In the genomic region with DNA sequence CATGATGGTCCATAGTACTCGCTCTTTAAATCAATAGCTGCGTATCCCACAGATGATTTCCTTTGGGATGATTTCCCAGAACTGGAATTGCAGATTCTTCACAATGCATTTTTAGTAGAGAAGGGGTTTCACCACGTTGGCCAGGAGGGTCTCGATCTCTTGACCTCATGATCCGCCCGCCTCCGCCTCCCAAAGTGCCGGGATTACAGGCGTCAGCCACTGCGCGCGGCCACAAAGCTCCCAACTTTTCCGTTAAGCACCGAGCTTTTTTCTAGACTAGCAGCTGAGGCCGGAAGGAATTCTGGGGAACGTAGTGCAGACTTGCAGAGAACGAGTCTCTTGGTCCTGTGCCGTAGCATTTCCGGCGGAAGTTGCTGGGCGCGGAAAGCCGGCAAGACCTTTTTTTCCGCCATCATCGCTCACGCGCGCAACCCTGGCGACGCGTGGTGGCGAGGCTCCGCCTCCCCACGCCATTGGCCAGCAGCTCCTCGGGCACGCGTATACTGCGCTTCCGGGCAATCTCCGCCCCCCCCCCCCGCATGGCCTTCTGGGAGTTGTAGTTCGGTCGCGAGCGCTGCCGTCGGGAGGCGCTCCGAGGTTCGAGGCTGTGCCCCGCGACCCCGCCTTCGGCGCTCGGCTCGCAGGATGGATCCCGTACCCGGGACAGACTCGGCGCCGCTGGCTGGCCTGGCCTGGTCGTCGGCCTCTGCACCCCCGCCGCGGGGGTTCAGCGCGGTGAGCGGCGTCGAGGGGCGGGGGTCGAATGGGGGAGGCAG, we compare ENCODE assay signal across 8 cellular contexts. TPM values are rescaled to one million over a fixed set of nuclear protein-coding genes. Genes with fewer than 3 reads are reported as not detected.
A peak's percentile ranks its signal among the peaks of the same experiment; 100 is the strongest.
DNase-seq lines count a peak whose midpoint lies in the region; ATAC-seq and TF ChIP-seq lines count a peak whose summit lies in the region.

A gene (plus strand): TSS at position 557 of the 776 bp plus-strand sequence. CDS start 89 bp downstream, at position 646.

- peak within 1 kb of the TSS; percentile 61 to 87 for H3K27ac ChIP-seq in coronary artery
- H3K27ac ChIP-seq in layer of hippocampus (ENCODE audit: low read depth, low read length) = peak within 1 kb of the TSS; percentile 69

- ATAC-seq in GM19324 (IDR thresholded peaks at IDR 0.05; ENCODE audit: low FRiP score, unreplicated experiment) (peak; percentile 96), HG03469 (IDR thresholded peaks at IDR 0.05; ENCODE audit: unreplicated experiment) (peak; percentile 70)

- H3K4me3 Mint-ChIP-seq in activated CD4-positive, alpha-beta T cell treated with anti-CD3 and anti-CD28 coated beads, Interleukin-2, amount 10 ng/mL, durations not matched to agents 7 days and 5 days = peak within 1 kb of the TSS; percentile 91

- POLR2A ChIA-PET in activated CD4-positive, alpha-beta T cell treated with anti-CD3 and anti-CD28 coated beads, Interleukin-2, amount 10 ng/mL, durations not matched to agents 7 days and 5 days (lab: Charles Lee) = interaction anchor here (0.5 to 1.5 kb wide), 2 partner anchors 14 to 118 kb away, joined by 3 to 14 read pairs; a partner anchor contains a TSS

- H3K27me3 Mint-ChIP-seq in activated CD4-positive, alpha-beta T cell treated with anti-CD3 and anti-CD28 coated beads, Interleukin-2, amount 10 ng/mL, durations not matched to agents 7 days and 5 days = no peaks in the 10 kb centered on the region

- TF ChIP-seq CTCF in coronary artery (IDR thresholded peaks at IDR 0.05) = no peak

- H3K9me3 Mint-ChIP-seq in activated CD4-positive, alpha-beta T cell treated with anti-CD3 and anti-CD28 coated beads, Interleukin-2, amount 10 ng/mL, durations not matched to agents 7 days and 5 days = no peaks in the 10 kb centered on the region

- H3K4me1 Mint-ChIP-seq in activated CD4-positive, alpha-beta T cell treated with anti-CD3 and anti-CD28 coated beads, Interleukin-2, amount 10 ng/mL, durations not matched to agents 7 days and 5 days = peaks cover 23% of the 10 kb centered on the region

- peak within 1 kb of the TSS; percentile 95 for H3K4me3 ChIP-seq in coronary artery

- H3K27me3 ChIP-seq in layer of hippocampus (ENCODE audit: control insufficient read depth, insufficient read depth, low read length) = no peaks in the 10 kb centered on the region

- peak within 1 kb of the TSS; percentile 93 for H3K27ac Mint-ChIP-seq in activated CD4-positive, alpha-beta T cell treated with anti-CD3 and anti-CD28 coated beads, Interleukin-2, amount 10 ng/mL, durations not matched to agents 7 days and 5 days

- DNase-seq in Ammon's horn (ENCODE audit: low spot score) = peak; percentile 99
- DNase-seq in NCI-H69 (lab: John Stamatoyannopoulos, UW) = peak; percentile 99
- peak; percentile 96 for DNase-seq in activated CD4-positive, alpha-beta T cell treated with anti-CD3 and anti-CD28 coated beads, Interleukin-2, amount 10 ng/mL, durations not matched to agents 7 days and 5 days
- peak; percentile 99 for DNase-seq in coronary artery (ENCODE audit: low spot score)
- peak; percentile 89 to 91 for DNase-seq in stimulated activated CD4-positive, alpha-beta T cell treated with anti-CD3 and anti-CD28 coated beads, Interleukin-1b, Interleukin-23, amount 100 ng/mL, for 4 hours (ENCODE audit: low read depth in 2 of 2)

- CTCF ChIA-PET in activated CD4-positive, alpha-beta T cell treated with anti-CD3 and anti-CD28 coated beads, Interleukin-2, amount 10 ng/mL, durations not matched to agents 7 days and 5 days (lab: Charles Lee) = interaction anchor here (0.6 to 1.6 kb wide), 10 partner anchors 8 to 513 kb away, joined by 3 to 7 read pairs (median 4); a partner anchor contains a TSS

- H3K36me3 Mint-ChIP-seq in activated CD4-positive, alpha-beta T cell treated with anti-CD3 and anti-CD28 coated beads, Interleukin-2, amount 10 ng/mL, durations not matched to agents 7 days and 5 days (ENCODE audit: low read depth) = peaks cover 21% of the 10 kb centered on the region

RNA-seq across cellular contexts. Expression of the gene that starts here (rescaled TPM):
- 10 to 100 TPM; 33.5 to 44.5 TPM for total RNA-seq in activated CD4-positive, alpha-beta T cell treated with anti-CD3 and anti-CD28 coated beads, Interleukin-2, amount 10 ng/mL, durations not matched to agents 7 days and 5 days

Comparison
In these comparisons a context has a peak if more than half of its experiments do, and no peak if none do; other contexts are left out.
1. Peak in every context shown above with its lines: DNase-seq, ATAC-seq, H3K4me3 ChIP-seq and H3K27ac ChIP-seq.